Comparison of ENCODE assay signal across 8 cellular contexts in genomic region chr7:43868681-43869017, GRCh38. TPM values are rescaled to one million over a fixed set of nuclear protein-coding genes. Genes with fewer than 3 reads are reported as not detected.
DNase-seq lines count a peak whose midpoint lies in the region; ATAC-seq lines count a peak whose summit lies in the region.

No MANE protein-coding gene starts in this region.

- POLR2A ChIA-PET in naive thymus-derived CD8-positive, alpha-beta T cell (lab: Charles Lee): interaction anchor here (1.2 to 1.9 kb wide), 5 partner anchors 34 to 936 kb away, joined by 3 to 14 read pairs (median 8); partner anchors contain the start of genes MRPL32, PSMA2, STK17A and UBE2D4

- H3K4me3 Mint-ChIP-seq in dendritic cell treated with granulocyte-macrophage colony-stimulating factor and Interleukin-4, amounts not matched to agents 40 ng/mL and 50 ng/mL, for 4 days: peak overlapping the region; percentile 83
- peak overlapping the region; percentile 86 to 97 (median 95) for H3K4me3 Mint-ChIP-seq in naive thymus-derived CD8-positive, alpha-beta T cell

- peak overlapping the region; percentile 0; the same call in 1 of the 2 replicates for H2AFZ ChIP-seq in Karpas-422 (ENCODE audit: low read length)

- peaks cover 45% of the 10 kb centered on the region for H3K4me1 Mint-ChIP-seq in dendritic cell treated with granulocyte-macrophage colony-stimulating factor and Interleukin-4, amounts not matched to agents 40 ng/mL and 50 ng/mL, for 4 days (ENCODE audit: low read depth)
- peaks cover 4 to 24% (median 23%) of the 10 kb centered on the region in 4 donors for H3K4me1 Mint-ChIP-seq in naive thymus-derived CD8-positive, alpha-beta T cell

- no peaks in the 10 kb centered on the region for H3K9me3 Mint-ChIP-seq in dendritic cell treated with granulocyte-macrophage colony-stimulating factor and Interleukin-4, amounts not matched to agents 40 ng/mL and 50 ng/mL, for 4 days
- no peaks in the 10 kb centered on the region for H3K9me3 Mint-ChIP-seq in naive thymus-derived CD8-positive, alpha-beta T cell

- H3K9ac ChIP-seq in Karpas-422 (ENCODE audit: low read length): peak overlapping the region; percentile 77

- peak overlapping the region; percentile 16; the same call in 1 of the 2 replicates for H3K27ac ChIP-seq in Karpas-422 (ENCODE audit: low read length)

- peaks cover 27% of the 10 kb centered on the region for H3K36me3 Mint-ChIP-seq in dendritic cell treated with granulocyte-macrophage colony-stimulating factor and Interleukin-4, amounts not matched to agents 40 ng/mL and 50 ng/mL, for 4 days (ENCODE audit: low read depth)
- peaks cover 0 to 32% (median 17%) of the 10 kb centered on the region in 3 donors for H3K36me3 Mint-ChIP-seq in naive thymus-derived CD8-positive, alpha-beta T cell

- no peaks in the 10 kb centered on the region for H3K9me2 ChIP-seq in Karpas-422 (replicated peaks; ENCODE audit: insufficient read depth, low read length)

- no peaks in the 10 kb centered on the region for H4K20me1 ChIP-seq in Karpas-422 (ENCODE audit: insufficient read depth, low read depth, low read length)

- peak overlapping the region; percentile 97 for H3K4me2 ChIP-seq in Karpas-422 (ENCODE audit: low read depth, low read length, poor library complexity, severe bottlenecking)

- peaks cover 19% of the 10 kb centered on the region for H3K4me1 ChIP-seq in Karpas-422 (ENCODE audit: low read length)

- H3K79me2 ChIP-seq in Karpas-422 (ENCODE audit: low read length): peaks cover 3% of the 10 kb centered on the region; the same call in 1 of the 2 replicates

- H3K9me3 ChIP-seq in Karpas-422 (ENCODE audit: low read length): no peaks in the 10 kb centered on the region

- no peaks in the 10 kb centered on the region for H3K27me3 ChIP-seq in Karpas-422 (ENCODE audit: low read length)

- no peaks in the 10 kb centered on the region for H3K27me3 Mint-ChIP-seq in dendritic cell treated with granulocyte-macrophage colony-stimulating factor and Interleukin-4, amounts not matched to agents 40 ng/mL and 50 ng/mL, for 4 days
- H3K27me3 Mint-ChIP-seq in naive thymus-derived CD8-positive, alpha-beta T cell: no peaks in the 10 kb centered on the region

- H3K4me3 ChIP-seq in Karpas-422 (ENCODE audit: low read length): peak overlapping the region; percentile 87

- intact Hi-C loops in dendritic cell treated with granulocyte-macrophage colony-stimulating factor and Interleukin-4, amounts not matched to agents 40 ng/mL and 50 ng/mL, for 4 days (cut with micrococcal nuclease): no loop called here

- ATAC-seq in GM18511 (IDR thresholded peaks at IDR 0.05; ENCODE audit: unreplicated experiment) (peak; percentile 7), HG02798 (IDR thresholded peaks at IDR 0.05; ENCODE audit: poor library complexity, unreplicated experiment) (no peak)
- ATAC-seq in naive thymus-derived CD8-positive, alpha-beta T cell: no peak

- DNase-seq in Karpas-422 (peak; percentile 65), pons (ENCODE audit: low spot score) (no peak), RKO (ENCODE audit: low spot score) (no peak), D341Med (ENCODE audit: low spot score) (no peak)
- DNase-seq in naive thymus-derived CD8-positive, alpha-beta T cell: peak in 1 of 10 donors; percentile 5

- H3K36me3 ChIP-seq in Karpas-422 (ENCODE audit: insufficient read depth, low read length): 0 out of 2 replicates have a peak, but pooled peaks cover 5% of the 10 kb centered on the region

- peak overlapping the region; percentile 98 for H3K27ac Mint-ChIP-seq in dendritic cell treated with granulocyte-macrophage colony-stimulating factor and Interleukin-4, amounts not matched to agents 40 ng/mL and 50 ng/mL, for 4 days
- peak overlapping the region; percentile 86 to 97 (median 91) for H3K27ac Mint-ChIP-seq in naive thymus-derived CD8-positive, alpha-beta T cell

RNA-seq across cellular contexts. Expression of gene MRPS24, which starts 0.7 kb away (rescaled TPM):
- total RNA-seq in Karpas-422 (2014; rRNA removed; shearing (Covaris generic); ENCODE audit: low replicate concordance): 94.1 and 100 TPM in 2 replicates
- 10 to 100 TPM; 58.0 to 64.6 TPM for total RNA-seq in naive thymus-derived CD8-positive, alpha-beta T cell
- polyA plus RNA-seq in naive thymus-derived CD8-positive, alpha-beta T cell: 100 to 1,000 TPM; 133 to 152 (median 142) TPM

RNA-seq across cellular contexts. Expression of gene URGCP, which starts 37.7 kb away (rescaled TPM):
- 30.7 and 34.2 TPM in 2 replicates for total RNA-seq in Karpas-422 (2014; rRNA removed; shearing (Covaris generic); ENCODE audit: low replicate concordance)
- 10 to 100 TPM; 27.9 to 34.0 TPM for total RNA-seq in naive thymus-derived CD8-positive, alpha-beta T cell
- polyA plus RNA-seq in naive thymus-derived CD8-positive, alpha-beta T cell: 10 to 100 TPM; 20.1 to 34.2 (median 21.8) TPM

RNA-seq across cellular contexts. Expression of gene UBE2D4, which starts 57.6 kb away (rescaled TPM):
- 19.0 and 29.3 TPM in 2 replicates for total RNA-seq in Karpas-422 (2014; rRNA removed; shearing (Covaris generic); ENCODE audit: low replicate concordance)
- 1 to 10 TPM; 6.7 to 7.0 TPM for total RNA-seq in naive thymus-derived CD8-positive, alpha-beta T cell
- 10 to 100 TPM in 2 of 3 donors, 1 to 10 TPM in 1; 9.3 to 17.6 (median 10.8) TPM for polyA plus RNA-seq in naive thymus-derived CD8-positive, alpha-beta T cell
